ENCODE assay signal across 10 cellular contexts in the genomic region with DNA sequence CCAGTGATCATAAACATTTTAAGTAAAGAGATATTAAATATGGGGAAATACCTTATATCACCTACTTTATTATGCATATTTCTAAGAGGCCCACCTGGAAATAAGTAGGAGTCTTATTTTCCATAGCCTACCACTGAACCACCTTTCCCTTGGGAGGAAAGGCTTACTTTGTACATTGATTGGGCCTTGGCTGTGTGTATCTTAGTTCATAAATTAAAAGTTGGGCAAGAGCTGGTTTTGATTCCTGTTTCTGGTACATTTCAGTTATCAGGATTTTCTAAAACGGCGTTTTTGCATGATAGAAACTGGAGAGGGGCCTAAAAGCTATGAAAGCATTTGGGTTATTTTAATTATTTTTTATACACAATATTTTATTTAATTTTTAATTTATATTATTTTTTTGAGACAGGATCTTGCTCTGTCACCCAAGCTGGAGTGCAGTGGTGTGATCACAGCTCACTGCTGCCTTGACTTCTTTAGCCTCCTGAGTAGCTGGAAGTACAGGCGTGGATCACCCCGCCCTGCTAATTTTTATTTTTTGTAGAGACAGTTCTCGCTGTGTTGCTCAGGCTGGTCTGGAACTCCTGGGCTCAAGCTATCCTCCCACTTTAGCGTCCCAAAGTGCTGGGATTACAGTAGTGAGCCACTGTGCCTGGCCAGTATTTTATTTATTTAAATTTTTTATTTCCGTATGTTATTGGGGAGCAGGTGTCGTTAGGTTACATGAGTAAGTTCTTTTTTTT. TPM values are rescaled to one million over a fixed set of nuclear protein-coding genes. Genes with fewer than 3 reads are reported as not detected.
A peak's percentile ranks its signal among the peaks of the same experiment; 100 is the strongest.
DNase-seq lines count a peak whose midpoint lies in the region; ATAC-seq, FAIRE-seq and TF ChIP-seq lines count a peak whose summit lies in the region.
"Had no signal": no experiment of that assay in that cellular context is flagged by ENCODE, and none has a peak within 500 bp of the region (broad histone marks: within the 10 kb centered on the region; RNA-seq: fewer than 3 reads in every experiment).

No MANE protein-coding gene starts in this region.

- peak overlapping the region; percentile 100 for H3K4me3 Mint-ChIP-seq in activated CD4-positive, alpha-beta T cell treated with anti-CD3 and anti-CD28 coated beads, Interleukin-2, amount 10 ng/mL, durations not matched to agents 7 days and 5 days
- H3K4me3 Mint-ChIP-seq: dendritic cell treated with granulocyte-macrophage colony-stimulating factor and Interleukin-4, amounts not matched to agents 40 ng/mL and 50 ng/mL, for 4 days had no signal

- no peak for TF ChIP-seq CTCF in K562 (IDR thresholded peaks at IDR 0.05 in 2 of 3, conservative IDR thresholded peaks at IDR 0.05 in 1 of 3; ENCODE audit: insufficient read depth in 2 of 3, low read depth in 1 of 3, low read length in 3 of 3)

- no peak for TF ChIP-seq POLR2A in K562 (conservative IDR thresholded peaks at IDR 0.05)

- no peak for DNase-seq in activated CD4-positive, alpha-beta T cell treated with anti-CD3 and anti-CD28 coated beads, Interleukin-2, amount 10 ng/mL, durations not matched to agents 7 days and 5 days
- DNase-seq in activated CD4-positive, alpha-beta T cell treated with anti-CD3 and anti-CD28 coated beads, Interleukin-2, amount 50 U/mL, for 48 hours: no peak
- DNase-seq in NOMO-1 (lab: John Stamatoyannopoulos, UW; ENCODE audit: unreplicated experiment in 2 of 2): peak; percentile 63 to 89
- peak in 1 of 4 experiments; percentile 52 for DNase-seq in K562 (ENCODE audit: extremely low read depth in 1 of 4, low spot score in 3 of 4)
- DNase-seq in cerebellar nuclear complex (lab: John Stamatoyannopoulos, UW): no peak
- no peak for DNase-seq in NCI-H2196 treated with DMSO at 0.1 percent for 48 hours (lab: John Stamatoyannopoulos, UW; ENCODE audit: unreplicated experiment)
- DNase-seq in DMS53 treated with DMSO at 0.1 percent for 48 hours (lab: John Stamatoyannopoulos, UW; ENCODE audit: unreplicated experiment): no peak
- DNase-seq: mucosa of descending colon had no signal

- H3K27ac Mint-ChIP-seq in activated CD4-positive, alpha-beta T cell treated with anti-CD3 and anti-CD28 coated beads, Interleukin-2, amount 10 ng/mL, durations not matched to agents 7 days and 5 days: no peak overlapping the region

- no peak for FAIRE-seq in K562 (lab: Jason Lieb, UNC)

- ATAC-seq in K562: 0 out of 3 replicates have a peak, but pooled peaks have one; percentile 2
- ATAC-seq: mucosa of descending colon had no signal

- TF ChIP-seq EP300 in K562 (IDR thresholded peaks at IDR 0.05; ENCODE audit: low read length): no peak

- no TSS peak for BruUV-seq in K562 (replicated peaks; lab: Mats Ljungman, UMichigan)

- no peaks in the 10 kb centered on the region for H3K9me3 Mint-ChIP-seq in activated CD4-positive, alpha-beta T cell treated with anti-CD3 and anti-CD28 coated beads, Interleukin-2, amount 10 ng/mL, durations not matched to agents 7 days and 5 days
- H3K9me3 Mint-ChIP-seq: dendritic cell treated with granulocyte-macrophage colony-stimulating factor and Interleukin-4, amounts not matched to agents 40 ng/mL and 50 ng/mL, for 4 days had no signal

- H3K4me3 ChIP-seq in K562 (peak overlapping the region; percentile 99), skeletal muscle satellite cell (ENCODE audit: low read length) (peak overlapping the region; percentile 85)
- H3K4me3 ChIP-seq: mucosa of descending colon had no signal

- peak overlapping the region; percentile 99; the same call in 2 of the 3 replicates for H3K27ac ChIP-seq in K562 (ENCODE audit: extremely low read depth, low read depth, low read length)

- CTCF ChIA-PET in activated CD4-positive, alpha-beta T cell treated with anti-CD3 and anti-CD28 coated beads, Interleukin-2, amount 10 ng/mL, durations not matched to agents 7 days and 5 days (lab: Charles Lee): no interaction called here
- CTCF ChIA-PET in K562 (lab: Yijun Ruan, JAX; ENCODE audit: low intra/inter-chr PET ratio): interaction anchor here (0.9 kb wide), 1 partner anchor 118 kb away, joined by 3 read pairs; no protein-coding TSS in a partner anchor

- peaks cover 6% of the 10 kb centered on the region; the same call in 1 of the 2 replicates for H4K20me1 ChIP-seq in K562 (replicated peaks; ENCODE audit: control insufficient read depth, insufficient read depth, low read length)

- H3K27me3 ChIP-seq in K562 (ENCODE audit: control insufficient read depth in 2 of 2, insufficient read depth in 2 of 2, low read length in 2 of 2): no peaks in the 10 kb centered on the region
- no peaks in the 10 kb centered on the region for H3K27me3 ChIP-seq in skeletal muscle satellite cell (ENCODE audit: control insufficient read depth, insufficient read depth, low read length)

- H3K36me3 ChIP-seq in K562 (ENCODE audit: control insufficient read depth, insufficient read depth, low read length) (peaks cover 10% of the 10 kb centered on the region; the same call in 2 of the 3 replicates), skeletal muscle satellite cell (ENCODE audit: insufficient read depth, low read length) (no peaks in the 10 kb centered on the region)

- TF ChIP-seq RAD21 in K562 (CRISPR knock-in tag; conservative IDR thresholded peaks at IDR 0.05 in 1 of 2, IDR thresholded peaks at IDR 0.05 in 1 of 2): no peak

- H3K9ac ChIP-seq in K562 (ENCODE audit: insufficient read depth in 1 of 2, low read depth in 2 of 2, low read length in 2 of 2): peak overlapping the region; percentile 67 to 95; a peak in 3 of 4 replicates
- H3K9ac ChIP-seq in skeletal muscle satellite cell (ENCODE audit: low read depth, low read length): peak overlapping the region; percentile 98

- peaks cover 10% of the 10 kb centered on the region for H3K36me3 Mint-ChIP-seq in activated CD4-positive, alpha-beta T cell treated with anti-CD3 and anti-CD28 coated beads, Interleukin-2, amount 10 ng/mL, durations not matched to agents 7 days and 5 days (ENCODE audit: low read depth)

- intact Hi-C loops in K562 (cut with micrococcal nuclease): loop anchor here (2.0 to 5.0 kb wide), 2 partner anchors 18 to 109 kb away; no protein-coding TSS in a partner anchor

- peak overlapping the region; percentile 79 for H3K4me2 ChIP-seq in K562 (ENCODE audit: insufficient read depth, low read length)
- peak overlapping the region; percentile 84 for H3K4me2 ChIP-seq in skeletal muscle satellite cell (ENCODE audit: low read length)

- WGBS in K562 (ENCODE audit: insufficient coverage, low coverage, missing lambda C conversion rate): 12% methylated on average over 8 of the region's 8 CpGs

- H3K4me1 ChIP-seq in K562 (replicated peaks in 1 of 2; ENCODE audit: control insufficient read depth in 2 of 2, insufficient read depth in 2 of 2, low read length in 2 of 2) (peaks cover 26 to 31% of the 10 kb centered on the region in 2 experiments; a peak in 4 of 5 replicates), skeletal muscle satellite cell (ENCODE audit: control insufficient read depth, insufficient read depth, low read length) (peaks cover 14% of the 10 kb centered on the region)

- H3K9me3 ChIP-seq in K562 (replicated peaks; ENCODE audit: control insufficient read depth, insufficient read depth, low read depth, low read length) (no peaks in the 10 kb centered on the region), skeletal muscle satellite cell (replicated peaks; ENCODE audit: low read length) (no peaks in the 10 kb centered on the region)
- H3K9me3 ChIP-seq: mucosa of descending colon had no signal

- no peaks in the 10 kb centered on the region for H3K9me1 ChIP-seq in K562 (ENCODE audit: control insufficient read depth, insufficient read depth, low read length)

- H2AFZ ChIP-seq in K562 (ENCODE audit: low read depth, low read length): no peak overlapping the region

- H3K27me3 Mint-ChIP-seq in activated CD4-positive, alpha-beta T cell treated with anti-CD3 and anti-CD28 coated beads, Interleukin-2, amount 10 ng/mL, durations not matched to agents 7 days and 5 days: no peaks in the 10 kb centered on the region
- H3K27me3 Mint-ChIP-seq: dendritic cell treated with granulocyte-macrophage colony-stimulating factor and Interleukin-4, amounts not matched to agents 40 ng/mL and 50 ng/mL, for 4 days had no signal

- H3K4me1 Mint-ChIP-seq in activated CD4-positive, alpha-beta T cell treated with anti-CD3 and anti-CD28 coated beads, Interleukin-2, amount 10 ng/mL, durations not matched to agents 7 days and 5 days: peaks cover 41% of the 10 kb centered on the region

- in situ Hi-C loops in K562 (cut with MboI): loop anchor here (25.0 kb wide), 2 partner anchors 511 to 1561 kb away; partner anchors contain the start of gene DHX36

- H3K79me2 ChIP-seq in K562 (ENCODE audit: control insufficient read depth, insufficient read depth, low read length): peaks cover 79% of the 10 kb centered on the region

- POLR2A ChIA-PET in activated CD4-positive, alpha-beta T cell treated with anti-CD3 and anti-CD28 coated beads, Interleukin-2, amount 10 ng/mL, durations not matched to agents 7 days and 5 days (lab: Charles Lee): no interaction called here
- POLR2A ChIA-PET in K562 (lab: Yijun Ruan, JAX): interaction anchor here (0.8 to 5.8 kb wide), 4 partner anchors 11 to 67 kb away, joined by 3 to 64 read pairs (median 8); partner anchors contain the start of gene C3orf33

RNA-seq across cellular contexts. Expression of gene GMPS, which starts 2.6 kb away (rescaled TPM):
- 10 to 100 TPM; 92.1 to 99.2 TPM for total RNA-seq in activated CD4-positive, alpha-beta T cell treated with anti-CD3 and anti-CD28 coated beads, Interleukin-2, amount 10 ng/mL, durations not matched to agents 7 days and 5 days
- total RNA-seq in K562 (2011; cell fraction: chromatin; rRNA removed; ENCODE audit: low replicate concordance): 24.3 and 122 TPM in 2 replicates
- total RNA-seq in K562 (2011; cell fraction: nucleolus; rRNA removed): 8.3 and 10.4 TPM in 2 replicates
- total RNA-seq in K562 (2011; cell fraction: nucleoplasm; rRNA removed): 20.8 and 36.6 TPM in 2 replicates
- total RNA-seq in K562 (2014; rRNA removed): 73.7 and 78.2 TPM in 2 replicates
- 234 and 267 TPM in 2 replicates for total RNA-seq in K562 (2014; rRNA removed; fragmentation: Illumina TruSeq; extraction: Trizol)
- total RNA-seq in K562 (2015; rRNA removed; fragmentation: Illumina TruSeq; extraction: Trizol): 162 and 170 TPM in 2 replicates
- total RNA-seq in K562 (2021): 226 and 234 TPM in 2 replicates
- 105 and 156 TPM in 2 replicates for polyA plus RNA-seq in K562 (2011; rRNA removed)
- 48.6 and 85.1 TPM in 2 replicates for polyA plus RNA-seq in K562 (2011; cell fraction: cytosol; rRNA removed)
- polyA plus RNA-seq in K562 (2011; cell fraction: nucleus; rRNA removed): 25.8 and 44.4 TPM in 2 replicates
- 152 and 174 TPM in 2 replicates for polyA plus RNA-seq in K562 (2012)
- polyA plus RNA-seq in K562 (2014; fragmentation: Illumina TruSeq; extraction: Trizol): 235 and 282 TPM in 2 replicates
- polyA plus RNA-seq in K562 (2014; fragmentation: Nextera tagmentation; extraction: Ambion mirVana): 10 to 100 TPM; 74.2 to 87.0 TPM
- polyA plus RNA-seq in K562 (2014; rRNA removed): 95.9 and 106 TPM in 2 replicates
- polyA minus RNA-seq in K562 (2011; rRNA and poly(A)+ RNA removed): 314 and 384 TPM in 2 replicates
- polyA minus RNA-seq in K562 (2011; cell fraction: cytosol; rRNA and poly(A)+ RNA removed): 146 and 156 TPM in 2 replicates
- 12.3 and 30.1 TPM in 2 replicates for polyA minus RNA-seq in K562 (2011; cell fraction: nucleus; rRNA and poly(A)+ RNA removed)
- total RNA-seq in skeletal muscle satellite cell (2012; rRNA removed): 46.3 and 67.7 TPM in 2 replicates

RNA-seq across cellular contexts. Expression of gene SLC33A1, which starts 18.8 kb away (rescaled TPM):
- 10 to 100 TPM; 26.7 to 27.9 TPM for total RNA-seq in activated CD4-positive, alpha-beta T cell treated with anti-CD3 and anti-CD28 coated beads, Interleukin-2, amount 10 ng/mL, durations not matched to agents 7 days and 5 days
- 80.9 and 96.6 TPM in 2 replicates for total RNA-seq in K562 (2011; cell fraction: chromatin; rRNA removed; ENCODE audit: low replicate concordance)
- total RNA-seq in K562 (2011; cell fraction: nucleolus; rRNA removed): 60.8 and 64.4 TPM in 2 replicates
- total RNA-seq in K562 (2011; cell fraction: nucleoplasm; rRNA removed): 70.8 and 71.1 TPM in 2 replicates
- 16.4 and 21.1 TPM in 2 replicates for total RNA-seq in K562 (2014; rRNA removed)
- total RNA-seq in K562 (2014; rRNA removed; fragmentation: Illumina TruSeq; extraction: Trizol): 23.0 and 25.5 TPM in 2 replicates
- total RNA-seq in K562 (2015; rRNA removed; fragmentation: Illumina TruSeq; extraction: Trizol): 25.0 and 26.8 TPM in 2 replicates
- total RNA-seq in K562 (2021): 22.0 and 22.7 TPM in 2 replicates
- polyA plus RNA-seq in K562 (2011; rRNA removed): 25.5 and 29.2 TPM in 2 replicates
- 20.9 and 24.3 TPM in 2 replicates for polyA plus RNA-seq in K562 (2011; cell fraction: cytosol; rRNA removed)
- polyA plus RNA-seq in K562 (2011; cell fraction: nucleus; rRNA removed): 34.8 and 49.9 TPM in 2 replicates
- polyA plus RNA-seq in K562 (2012): 16.9 and 25.6 TPM in 2 replicates
- 18.8 and 20.5 TPM in 2 replicates for polyA plus RNA-seq in K562 (2014; fragmentation: Illumina TruSeq; extraction: Trizol)
- polyA plus RNA-seq in K562 (2014; fragmentation: Nextera tagmentation; extraction: Ambion mirVana): 1 to 10 TPM; 6.2 to 7.8 TPM
- polyA plus RNA-seq in K562 (2014; rRNA removed): 18.3 and 19.6 TPM in 2 replicates
- polyA minus RNA-seq in K562 (2011; rRNA and poly(A)+ RNA removed): 34.9 and 54.9 TPM in 2 replicates
- polyA minus RNA-seq in K562 (2011; cell fraction: cytosol; rRNA and poly(A)+ RNA removed): 20.8 and 30.1 TPM in 2 replicates
- polyA minus RNA-seq in K562 (2011; cell fraction: nucleus; rRNA and poly(A)+ RNA removed): 29.2 and 54.0 TPM in 2 replicates
- total RNA-seq in skeletal muscle satellite cell (2012; rRNA removed): 43.0 and 45.6 TPM in 2 replicates

Comparison
In these comparisons a context has a peak if more than half of its experiments do, and no peak if none do; other contexts are left out.
1. DNase-seq: peak in NOMO-1 (2 of 2); none in activated CD4-positive, alpha-beta T cell treated with anti-CD3 and anti-CD28 coated beads, Interleukin-2, amount 10 ng/mL, durations not matched to agents 7 days and 5 days (single experiment), activated CD4-positive, alpha-beta T cell treated with anti-CD3 and anti-CD28 coated beads, Interleukin-2, amount 50 U/mL, for 48 hours (0 of 2), cerebellar nuclear complex (0 of 2), NCI-H2196 treated with DMSO at 0.1 percent for 48 hours (single experiment) and DMS53 treated with DMSO at 0.1 percent for 48 hours (single experiment).